ENCODE assay signal across 2 cellular contexts in the genomic region with DNA sequence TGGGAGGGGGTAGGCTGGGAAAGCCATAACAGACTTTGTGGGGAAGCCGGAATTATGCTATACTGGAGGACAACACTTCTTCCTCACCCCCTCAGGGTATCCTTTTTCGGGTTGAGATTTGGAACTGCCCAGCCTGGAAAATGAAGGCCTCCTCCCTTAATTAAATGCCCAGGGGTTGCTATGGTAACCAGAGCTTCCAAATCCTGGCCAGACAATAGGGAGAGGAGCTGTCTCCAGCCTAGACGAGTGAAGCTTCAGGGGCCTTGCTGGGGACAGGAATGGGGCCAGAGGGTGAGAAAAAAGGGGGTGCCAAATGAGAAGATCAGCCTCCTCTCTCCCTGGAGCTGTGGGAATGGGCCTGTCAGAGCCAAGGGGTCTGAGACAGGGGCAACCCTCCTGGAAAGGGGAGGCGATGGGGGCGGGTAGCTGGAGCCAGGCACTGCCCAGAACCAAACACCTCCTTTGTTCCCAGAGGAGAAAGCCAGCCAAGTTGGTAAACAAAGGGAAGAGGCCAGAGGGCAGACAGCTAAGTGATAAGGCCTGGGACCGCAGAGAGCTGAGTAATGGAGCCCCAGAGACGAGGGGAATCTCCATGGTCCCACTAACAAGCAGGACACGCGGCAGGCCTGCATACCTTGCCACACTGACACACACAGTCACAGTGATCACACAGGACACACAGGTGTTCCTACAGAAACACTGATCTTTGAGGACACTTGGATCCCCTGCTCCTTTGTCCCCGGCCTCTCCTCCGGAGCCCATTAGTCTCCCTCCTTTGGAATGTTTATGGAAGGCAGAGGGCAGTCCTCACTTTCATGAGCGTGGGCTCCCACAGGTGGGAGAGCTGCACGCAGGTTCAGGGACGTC.
TF ChIP-seq lines count a peak whose summit lies in the region.

No MANE protein-coding gene starts in this region.

TF ChIP-seq in K562, 482 proteins besides CTCF, POLR2A, EP300 and RAD21:
- 0 out of 2 replicates have a peak, but pooled peaks have one; percentile 13 for TF ChIP-seq ATF7 (IDR thresholded peaks at IDR 0.05)
- no peak for TF ChIP-seq ZBED1 (IDR thresholded peaks at IDR 0.05)
- peak; percentile 23; the same call in 1 of the 2 replicates for TF ChIP-seq SOX6 (IDR thresholded peaks at IDR 0.05)
- TF ChIP-seq, protein P1, sequence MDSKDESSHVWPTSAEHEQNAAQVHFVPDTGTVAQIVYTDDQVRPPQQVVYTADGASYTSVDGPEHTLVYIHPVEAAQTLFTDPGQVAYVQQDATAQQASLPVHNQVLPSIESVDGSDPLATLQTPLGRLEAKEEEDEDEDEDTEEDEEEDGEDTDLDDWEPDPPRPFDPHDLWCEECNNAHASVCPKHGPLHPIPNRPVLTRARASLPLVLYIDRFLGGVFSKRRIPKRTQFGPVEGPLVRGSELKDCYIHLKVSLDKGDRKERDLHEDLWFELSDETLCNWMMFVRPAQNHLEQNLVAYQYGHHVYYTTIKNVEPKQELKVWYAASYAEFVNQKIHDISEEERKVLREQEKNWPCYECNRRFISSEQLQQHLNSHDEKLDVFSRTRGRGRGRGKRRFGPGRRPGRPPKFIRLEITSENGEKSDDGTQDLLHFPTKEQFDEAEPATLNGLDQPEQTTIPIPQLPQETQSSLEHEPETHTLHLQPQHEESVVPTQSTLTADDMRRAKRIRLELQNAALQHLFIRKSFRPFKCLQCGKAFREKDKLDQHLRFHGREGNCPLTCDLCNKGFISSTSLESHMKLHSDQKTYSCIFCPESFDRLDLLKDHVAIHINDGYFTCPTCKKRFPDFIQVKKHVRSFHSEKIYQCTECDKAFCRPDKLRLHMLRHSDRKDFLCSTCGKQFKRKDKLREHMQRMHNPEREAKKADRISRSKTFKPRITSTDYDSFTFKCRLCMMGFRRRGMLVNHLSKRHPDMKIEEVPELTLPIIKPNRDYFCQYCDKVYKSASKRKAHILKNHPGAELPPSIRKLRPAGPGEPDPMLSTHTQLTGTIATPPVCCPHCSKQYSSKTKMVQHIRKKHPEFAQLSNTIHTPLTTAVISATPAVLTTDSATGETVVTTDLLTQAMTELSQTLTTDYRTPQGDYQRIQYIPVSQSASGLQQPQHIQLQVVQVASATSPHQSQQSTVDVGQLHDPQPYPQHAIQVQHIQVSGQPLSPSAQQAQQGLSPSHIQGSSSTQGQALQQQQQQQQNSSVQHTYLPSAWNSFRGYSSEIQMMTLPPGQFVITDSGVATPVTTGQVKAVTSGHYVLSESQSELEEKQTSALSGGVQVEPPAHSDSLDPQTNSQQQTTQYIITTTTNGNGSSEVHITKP (IDR thresholded peaks at IDR 0.05; ENCODE audit: partially characterized antibody), result peak; percentile 68
- TF ChIP-seq SREBF2 (CRISPR knock-in tag; IDR thresholded peaks at IDR 0.05), result no peak
- TF ChIP-seq, protein P2, sequence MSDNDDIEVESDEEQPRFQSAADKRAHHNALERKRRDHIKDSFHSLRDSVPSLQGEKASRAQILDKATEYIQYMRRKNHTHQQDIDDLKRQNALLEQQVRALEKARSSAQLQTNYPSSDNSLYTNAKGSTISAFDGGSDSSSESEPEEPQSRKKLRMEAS (CRISPR knock-in tag; IDR thresholded peaks at IDR 0.05), result peak; percentile 33
- no peak for TF ChIP-seq NCOA6 (IDR thresholded peaks at IDR 0.05)
- peak in 1 of 2 experiments; percentile 49; a peak in 1 of 4 replicates for TF ChIP-seq FOXA3 (CRISPR knock-in tag; conservative IDR thresholded peaks at IDR 0.05 in 1 of 2, IDR thresholded peaks at IDR 0.05 in 1 of 2)
- peak; percentile 86 for TF ChIP-seq RFX1 (IDR thresholded peaks at IDR 0.05)

TF ChIP-seq in liver, 16 proteins besides CTCF, POLR2A, EP300 and RAD21:
- no peak for TF ChIP-seq EGR1 (IDR thresholded peaks at IDR 0.05; ENCODE audit: low read depth in 2 of 2)
- no peak for TF ChIP-seq GABPA (IDR thresholded peaks at IDR 0.05 in 1 of 2, conservative IDR thresholded peaks at IDR 0.05 in 1 of 2)
- TF ChIP-seq NR2F2 (IDR thresholded peaks at IDR 0.05), result peak; percentile 79
- TF ChIP-seq HNF4A (conservative IDR thresholded peaks at IDR 0.05), result peak; percentile 75 to 80
- no peak for TF ChIP-seq TAF1 (conservative IDR thresholded peaks at IDR 0.05)
- TF ChIP-seq, protein P3, sequence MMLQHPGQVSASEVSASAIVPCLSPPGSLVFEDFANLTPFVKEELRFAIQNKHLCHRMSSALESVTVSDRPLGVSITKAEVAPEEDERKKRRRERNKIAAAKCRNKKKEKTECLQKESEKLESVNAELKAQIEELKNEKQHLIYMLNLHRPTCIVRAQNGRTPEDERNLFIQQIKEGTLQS (IDR thresholded peaks at IDR 0.05), result no peak
- TF ChIP-seq HNF4G (IDR thresholded peaks at IDR 0.05), result no peak
- TF ChIP-seq FOXA1 (IDR thresholded peaks at IDR 0.05), result peak; percentile 95
- TF ChIP-seq FOXA2 (IDR thresholded peaks at IDR 0.05), result peak; percentile 94
- TF ChIP-seq RXRA (IDR thresholded peaks at IDR 0.05), result peak; percentile 54 to 70
- peak in 1 of 2 donors; percentile 69 for TF ChIP-seq JUND (IDR thresholded peaks at IDR 0.05)
- TF ChIP-seq, protein P4, sequence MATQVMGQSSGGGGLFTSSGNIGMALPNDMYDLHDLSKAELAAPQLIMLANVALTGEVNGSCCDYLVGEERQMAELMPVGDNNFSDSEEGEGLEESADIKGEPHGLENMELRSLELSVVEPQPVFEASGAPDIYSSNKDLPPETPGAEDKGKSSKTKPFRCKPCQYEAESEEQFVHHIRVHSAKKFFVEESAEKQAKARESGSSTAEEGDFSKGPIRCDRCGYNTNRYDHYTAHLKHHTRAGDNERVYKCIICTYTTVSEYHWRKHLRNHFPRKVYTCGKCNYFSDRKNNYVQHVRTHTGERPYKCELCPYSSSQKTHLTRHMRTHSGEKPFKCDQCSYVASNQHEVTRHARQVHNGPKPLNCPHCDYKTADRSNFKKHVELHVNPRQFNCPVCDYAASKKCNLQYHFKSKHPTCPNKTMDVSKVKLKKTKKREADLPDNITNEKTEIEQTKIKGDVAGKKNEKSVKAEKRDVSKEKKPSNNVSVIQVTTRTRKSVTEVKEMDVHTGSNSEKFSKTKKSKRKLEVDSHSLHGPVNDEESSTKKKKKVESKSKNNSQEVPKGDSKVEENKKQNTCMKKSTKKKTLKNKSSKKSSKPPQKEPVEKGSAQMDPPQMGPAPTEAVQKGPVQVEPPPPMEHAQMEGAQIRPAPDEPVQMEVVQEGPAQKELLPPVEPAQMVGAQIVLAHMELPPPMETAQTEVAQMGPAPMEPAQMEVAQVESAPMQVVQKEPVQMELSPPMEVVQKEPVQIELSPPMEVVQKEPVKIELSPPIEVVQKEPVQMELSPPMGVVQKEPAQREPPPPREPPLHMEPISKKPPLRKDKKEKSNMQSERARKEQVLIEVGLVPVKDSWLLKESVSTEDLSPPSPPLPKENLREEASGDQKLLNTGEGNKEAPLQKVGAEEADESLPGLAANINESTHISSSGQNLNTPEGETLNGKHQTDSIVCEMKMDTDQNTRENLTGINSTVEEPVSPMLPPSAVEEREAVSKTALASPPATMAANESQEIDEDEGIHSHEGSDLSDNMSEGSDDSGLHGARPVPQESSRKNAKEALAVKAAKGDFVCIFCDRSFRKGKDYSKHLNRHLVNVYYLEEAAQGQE (IDR thresholded peaks at IDR 0.05), result peak; percentile 71
- peak; percentile 79 for TF ChIP-seq SP1 (IDR thresholded peaks at IDR 0.05)
- TF ChIP-seq, protein P2 (IDR thresholded peaks at IDR 0.05), result peak; percentile 46
- TF ChIP-seq, protein P5, sequence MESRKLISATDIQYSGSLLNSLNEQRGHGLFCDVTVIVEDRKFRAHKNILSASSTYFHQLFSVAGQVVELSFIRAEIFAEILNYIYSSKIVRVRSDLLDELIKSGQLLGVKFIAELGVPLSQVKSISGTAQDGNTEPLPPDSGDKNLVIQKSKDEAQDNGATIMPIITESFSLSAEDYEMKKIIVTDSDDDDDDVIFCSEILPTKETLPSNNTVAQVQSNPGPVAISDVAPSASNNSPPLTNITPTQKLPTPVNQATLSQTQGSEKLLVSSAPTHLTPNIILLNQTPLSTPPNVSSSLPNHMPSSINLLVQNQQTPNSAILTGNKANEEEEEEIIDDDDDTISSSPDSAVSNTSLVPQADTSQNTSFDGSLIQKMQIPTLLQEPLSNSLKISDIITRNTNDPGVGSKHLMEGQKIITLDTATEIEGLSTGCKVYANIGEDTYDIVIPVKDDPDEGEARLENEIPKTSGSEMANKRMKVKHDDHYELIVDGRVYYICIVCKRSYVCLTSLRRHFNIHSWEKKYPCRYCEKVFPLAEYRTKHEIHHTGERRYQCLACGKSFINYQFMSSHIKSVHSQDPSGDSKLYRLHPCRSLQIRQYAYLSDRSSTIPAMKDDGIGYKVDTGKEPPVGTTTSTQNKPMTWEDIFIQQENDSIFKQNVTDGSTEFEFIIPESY (IDR thresholded peaks at IDR 0.05), result peak; percentile 24
- TF ChIP-seq YY1 (IDR thresholded peaks at IDR 0.05), result peak; percentile 88
